ENCODE assay signal across 24 cellular contexts in genomic region chr10:112880633-112881530, GRCh38.
"Had no signal": no experiment of that assay in that cellular context is flagged by ENCODE, and none has a peak within 500 bp of the region (broad histone marks: within the 10 kb centered on the region; RNA-seq: fewer than 3 reads in every experiment).

No MANE protein-coding gene starts in this region.

- H3K9me3 ChIP-seq: left lung, pancreas, stomach had no signal

- H3K27me3 ChIP-seq: left lung, pancreas, stomach had no signal

- DNase-seq: activated CD4-positive, alpha-beta T cell treated with anti-CD3 and anti-CD28 coated beads, Interleukin-2, amount 10 ng/mL, durations not matched to agents 24 days and 14 days; activated CD4-positive, CD25-positive, alpha-beta regulatory T cell; activated CD8-positive, alpha-beta T cell treated with anti-CD3 and anti-CD28 coated beads for 36 hours; activated naive CD4-positive, alpha-beta T cell treated with Interleukin-2 at 50 U/mL for 16 hours; activated naive CD8-positive, alpha-beta T cell treated with anti-CD3 and anti-CD28 coated beads, Interleukin-2, amount 10 ng/mL, durations not matched to agents 7 days and 5 days; activated T-cell treated with anti-CD3 and anti-CD28 coated beads, Interleukin-2, amount 50 U/mL, for 1 hour; anterior cingulate cortex; caudate nucleus; erythroblast; foreskin melanocyte; glutamatergic neuron; hypothalamus; kidney; left lung; naive B cell; pancreas; stimulated activated CD4-positive, alpha-beta T cell treated with anti-CD3 and anti-CD28 coated beads, Interleukin-4, amount 100 ng/mL, for 24 hours; stomach had no signal

- FAIRE-seq: colon, endometrium, kidney, pancreas, TTC549 had no signal

- H3K27ac ChIP-seq: left lung, pancreas, stomach had no signal

- H3K36me3 ChIP-seq: left lung, pancreas, stomach had no signal

- H3K4me3 ChIP-seq: left lung, pancreas, stomach had no signal

- ATAC-seq: activated CD8-positive, alpha-beta T cell treated with anti-CD3 and anti-CD28 coated beads for 36 hours; activated T-helper 17 cell treated with anti-CD3 and anti-CD28 coated beads, Interleukin-2, amount 50 U/mL, for 72 hours; left lung; pancreas; sciatic nerve; stimulated activated effector memory CD8-positive, alpha-beta T cell treated with anti-CD3 and anti-CD28 coated beads, Interleukin-12 subunit alpha, Interleukin-12 subunit beta, amount 100 ng/mL, for 72 hours had no signal

- H3K4me1 ChIP-seq: pancreas, stomach had no signal
